ENCODE assay signal across 11 cellular contexts in the genomic region with DNA sequence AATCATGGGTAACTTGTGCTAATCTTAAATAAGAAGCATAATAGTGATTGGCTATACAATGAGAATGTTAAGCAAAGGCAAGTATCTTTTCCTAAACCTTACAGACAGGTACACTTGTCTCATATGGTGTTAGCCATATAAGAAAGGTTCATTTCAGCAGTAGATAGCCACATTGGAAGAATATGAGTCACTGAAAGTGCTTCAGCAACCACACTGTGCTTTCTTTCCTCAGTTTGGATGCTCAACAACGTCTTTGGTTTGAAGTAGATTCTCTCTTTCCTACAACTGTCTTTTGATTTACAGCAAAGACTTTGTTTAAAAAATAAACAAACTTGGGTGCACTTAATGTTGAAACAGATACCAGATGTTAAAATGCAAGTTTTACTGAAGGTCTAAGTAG. TPM values are rescaled to one million over a fixed set of nuclear protein-coding genes. Genes with fewer than 3 reads are reported as not detected.
A peak's percentile ranks its signal among the peaks of the same experiment; 100 is the strongest.
DNase-seq lines count a peak whose midpoint lies in the region; ATAC-seq, FAIRE-seq and TF ChIP-seq lines count a peak whose summit lies in the region.
"Had no signal": no experiment of that assay in that cellular context is flagged by ENCODE, and none has a peak within 500 bp of the region (broad histone marks: within the 10 kb centered on the region; RNA-seq: fewer than 3 reads in every experiment).

No MANE protein-coding gene starts in this region.

- peak; percentile 95 for FAIRE-seq in GM19239 (lab: Jason Lieb, UNC)

- H3K4me2 ChIP-seq in IMR-90 (ENCODE audit: low read depth, low read length), result no peak overlapping the region

- H4K20me1 ChIP-seq in IMR-90 (ENCODE audit: insufficient read depth, low read length), result no peaks in the 10 kb centered on the region; the same call in 1 of the 2 replicates

- no peak overlapping the region for H3K9ac ChIP-seq in IMR-90 (ENCODE audit: low read depth, low read length)

- H3K27ac ChIP-seq in IMR-90 (ENCODE audit: insufficient read depth, low read length), result no peak overlapping the region
- H3K27ac ChIP-seq: body of pancreas had no signal

- no peak overlapping the region for H2BK5ac ChIP-seq in IMR-90 (ENCODE audit: low read depth, low read length, poor library complexity, severe bottlenecking)

- H3K4ac ChIP-seq in IMR-90 (ENCODE audit: low read depth, low read length), result no peak overlapping the region

- H3K9me3 ChIP-seq in IMR-90 (ENCODE audit: control insufficient read depth, insufficient read depth, low read length), result peaks cover 15% of the 10 kb centered on the region

- TF ChIP-seq CTCF in GM12865 (IDR thresholded peaks at IDR 0.05; ENCODE audit: insufficient read depth, low read depth, low read length, missing control alignments) (no peak), IMR-90 (conservative IDR thresholded peaks at IDR 0.05; ENCODE audit: low read depth, low read length) (no peak)

- ATAC-seq in HG02840 (IDR thresholded peaks at IDR 0.05; ENCODE audit: low FRiP score, unreplicated experiment), result peak; percentile 73
- ATAC-seq in IMR-90 (ENCODE audit: low read depth), result no peak; the same call in 1 of the 2 replicates
- ATAC-seq: body of pancreas had no signal

- POLR2A ChIA-PET in IMR-90 (lab: Charles Lee; ENCODE audit: unreplicated experiment), result no interaction called here

- H2BK20ac ChIP-seq in IMR-90 (ENCODE audit: low read depth, low read length), result no peak overlapping the region

- intact Hi-C loops in IMR-90 (cut with micrococcal nuclease), result no loop called here

- no CpG with 5 or more reads among the region's 1 CpG for WGBS in IMR-90 (ENCODE audit: extremely low coverage in 2 of 2, insufficient read length in 1 of 2), 2 experiments

- BruUV-seq in IMR-90 (replicated peaks; lab: Mats Ljungman, UMichigan), result no TSS peak

- no peaks in the 10 kb centered on the region for H3K36me3 ChIP-seq in IMR-90 (ENCODE audit: control insufficient read depth, insufficient read depth, low read length)

- H4K8ac ChIP-seq in IMR-90 (ENCODE audit: low read depth in 2 of 2, low read length in 2 of 2), result no peak overlapping the region

- H2AFZ ChIP-seq in IMR-90 (replicated peaks; ENCODE audit: low read length, poor library complexity), result no peak overlapping the region

- TF ChIP-seq RAD21 in IMR-90 (IDR thresholded peaks at IDR 0.05; ENCODE audit: low read length), result no peak

- H2AK5ac ChIP-seq in IMR-90 (ENCODE audit: low read depth, low read length), result no peak overlapping the region

- no peak overlapping the region for H3K56ac ChIP-seq in IMR-90 (ENCODE audit: extremely low read depth, insufficient read depth, low read length)

- H3K4me3 ChIP-seq in GM12865 (ENCODE audit: low read depth, low read length), result no peak overlapping the region
- no peak overlapping the region for H3K4me3 ChIP-seq in IMR-90 (ENCODE audit: insufficient read depth, low read depth, low read length)
- H3K4me3 ChIP-seq: body of pancreas had no signal

- DNase-seq in GM12865 (ENCODE audit: low read depth) (peak; percentile 86), GM19239 (ENCODE audit: insufficient read length, low spot score) (no peak), IMR-90 (peak; percentile 39), KG1 (lab: John Stamatoyannopoulos, UW) (no peak), amygdala (lab: John Stamatoyannopoulos, UW) (no peak), NCI-H2081 treated with DMSO at 0.1 percent for 48 hours (lab: John Stamatoyannopoulos, UW) (no peak), G401 (ENCODE audit: low spot score) (no peak)
- DNase-seq: body of pancreas, H7, NCI-H1092 treated with DMSO at 0.1 percent for 48 hours had no signal

- peaks cover 19 to 40% of the 10 kb centered on the region in 2 experiments for H3K79me1 ChIP-seq in IMR-90 (ENCODE audit: low read depth in 1 of 2, low read length in 2 of 2)

- in situ Hi-C loops in IMR-90 (cut with MboI; ENCODE audit: low sequenced_read_pairs) (no loop called here), G401 (cut with HindIII; ENCODE audit: low sequenced_read_pairs) (no loop called here)

- CTCF ChIA-PET in IMR-90 (lab: Yijun Ruan, JAX), result no interaction called here

- H3K4me1 ChIP-seq in IMR-90 (ENCODE audit: control insufficient read depth, insufficient read depth, low read length), result no peaks in the 10 kb centered on the region
- H3K4me1 ChIP-seq: body of pancreas had no signal

- H2AK9ac ChIP-seq in IMR-90 (replicated peaks; ENCODE audit: low read depth, low read length, poor library complexity), result no peak overlapping the region

- H3K23ac ChIP-seq in IMR-90 (ENCODE audit: low read depth, low read length), result no peak overlapping the region

- H2BK15ac ChIP-seq in IMR-90 (ENCODE audit: low read depth, low read length), result no peak overlapping the region

- no peak overlapping the region for H2BK120ac ChIP-seq in IMR-90 (ENCODE audit: low read depth, low read length)

- no peaks in the 10 kb centered on the region for H3K27me3 ChIP-seq in IMR-90 (ENCODE audit: control insufficient read depth, insufficient read depth, low read length)
- H3K27me3 ChIP-seq: body of pancreas had no signal

- H4K5ac ChIP-seq in IMR-90 (ENCODE audit: low read depth, low read length), result no peak overlapping the region

- no peaks in the 10 kb centered on the region for H3K9me1 ChIP-seq in IMR-90 (ENCODE audit: insufficient read depth, low read length)

- no peak for TF ChIP-seq POLR2A in IMR-90 (IDR thresholded peaks at IDR 0.05; ENCODE audit: low read depth, low read length)

- H3K18ac ChIP-seq in IMR-90 (ENCODE audit: low read depth, low read length), result no peak overlapping the region

- no peak overlapping the region for H3K14ac ChIP-seq in IMR-90 (replicated peaks; ENCODE audit: low read depth, low read length)

- dilution Hi-C loops in IMR-90 (cut with HindIII; ENCODE audit: low sequenced_read_pairs, unreplicated experiment), result no loop called here

- H4K91ac ChIP-seq in IMR-90 (ENCODE audit: insufficient read depth, low read depth, low read length), result no peak overlapping the region

TF ChIP-seq in IMR-90, 13 proteins besides CTCF, POLR2A, EP300 and RAD21:
- TF ChIP-seq CEBPB (IDR thresholded peaks at IDR 0.05; ENCODE audit: low read depth, low read length) (no peak), MAFK (IDR thresholded peaks at IDR 0.05; ENCODE audit: low read depth, low read length) (no peak), CHD1 (IDR thresholded peaks at IDR 0.05; ENCODE audit: low read depth, low read length) (no peak), MAZ (IDR thresholded peaks at IDR 0.05; ENCODE audit: borderline replicate concordance, low read depth, low read length) (no peak), BHLHE40 (IDR thresholded peaks at IDR 0.05; ENCODE audit: low read depth, low read length) (no peak), SMC3 (IDR thresholded peaks at IDR 0.05; ENCODE audit: low read depth, low read length) (no peak), MXI1 (IDR thresholded peaks at IDR 0.05; ENCODE audit: borderline replicate concordance, low read depth, low read length) (no peak), RFX5 (IDR thresholded peaks at IDR 0.05; ENCODE audit: low read depth, low read length) (no peak), RCOR1 (IDR thresholded peaks at IDR 0.05; ENCODE audit: insufficient replicate concordance, low read length) (no peak), FOS (IDR thresholded peaks at IDR 0.05; ENCODE audit: low read depth, low read length) (no peak), NFE2L2 (IDR thresholded peaks at IDR 0.05; ENCODE audit: low read depth, low read length) (no peak)
- TF ChIP-seq, protein P1, sequence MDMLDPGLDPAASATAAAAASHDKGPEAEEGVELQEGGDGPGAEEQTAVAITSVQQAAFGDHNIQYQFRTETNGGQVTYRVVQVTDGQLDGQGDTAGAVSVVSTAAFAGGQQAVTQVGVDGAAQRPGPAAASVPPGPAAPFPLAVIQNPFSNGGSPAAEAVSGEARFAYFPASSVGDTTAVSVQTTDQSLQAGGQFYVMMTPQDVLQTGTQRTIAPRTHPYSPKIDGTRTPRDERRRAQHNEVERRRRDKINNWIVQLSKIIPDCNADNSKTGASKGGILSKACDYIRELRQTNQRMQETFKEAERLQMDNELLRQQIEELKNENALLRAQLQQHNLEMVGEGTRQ (IDR thresholded peaks at IDR 0.05; ENCODE audit: low read depth, low read length), result no peak
- TF ChIP-seq, protein P2, sequence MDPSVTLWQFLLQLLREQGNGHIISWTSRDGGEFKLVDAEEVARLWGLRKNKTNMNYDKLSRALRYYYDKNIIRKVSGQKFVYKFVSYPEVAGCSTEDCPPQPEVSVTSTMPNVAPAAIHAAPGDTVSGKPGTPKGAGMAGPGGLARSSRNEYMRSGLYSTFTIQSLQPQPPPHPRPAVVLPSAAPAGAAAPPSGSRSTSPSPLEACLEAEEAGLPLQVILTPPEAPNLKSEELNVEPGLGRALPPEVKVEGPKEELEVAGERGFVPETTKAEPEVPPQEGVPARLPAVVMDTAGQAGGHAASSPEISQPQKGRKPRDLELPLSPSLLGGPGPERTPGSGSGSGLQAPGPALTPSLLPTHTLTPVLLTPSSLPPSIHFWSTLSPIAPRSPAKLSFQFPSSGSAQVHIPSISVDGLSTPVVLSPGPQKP (IDR thresholded peaks at IDR 0.05; ENCODE audit: borderline replicate concordance, low read depth, low read length), result no peak

RNA-seq across cellular contexts. Expression of a gene that starts 8.9 kb away (rescaled TPM):
- 9.0 and 14.2 TPM in 2 replicates for total RNA-seq in IMR-90 (2012; rRNA removed)
- polyA plus RNA-seq in IMR-90 (2012; rRNA removed), result 3.7 and 4.5 TPM in 2 replicates
- 1.3 and 1.4 TPM in 2 replicates for polyA plus RNA-seq in IMR-90 (2012; cell fraction: cytosol; rRNA removed)
- 1.9 and 10.8 TPM in 2 replicates for polyA plus RNA-seq in IMR-90 (2012; cell fraction: nucleus; rRNA removed; ENCODE audit: low replicate concordance)
- 24.5 and 39.9 TPM in 2 replicates for total RNA-seq in G401 (2014; rRNA removed; shearing (Covaris generic))

Comparison
In these comparisons a context has a peak if more than half of its experiments do, and no peak if none do; other contexts are left out.
1. DNase-seq: peak in GM12865 (single experiment) and IMR-90 (single experiment); none in GM19239 (single experiment), KG1 (single experiment), amygdala (0 of 56), NCI-H2081 treated with DMSO at 0.1 percent for 48 hours (single experiment) and G401 (single experiment).